13 cellular contexts compared by ENCODE assay signal in genomic region chr6:11194399-11195274, GRCh38. TPM values are rescaled to one million over a fixed set of nuclear protein-coding genes. Genes with fewer than 3 reads are reported as not detected.
DNase-seq lines count a peak whose midpoint lies in the region; ATAC-seq, FAIRE-seq and TF ChIP-seq lines count a peak whose summit lies in the region.
"Had no signal": no experiment of that assay in that cellular context is flagged by ENCODE, and none has a peak within 500 bp of the region (broad histone marks: within the 10 kb centered on the region; RNA-seq: fewer than 3 reads in every experiment).

No MANE protein-coding gene starts in this region.

- peaks cover 9% of the 10 kb centered on the region for H3K79me2 ChIP-seq in hepatocyte

- peak overlapping the region; percentile 15 for H3K4me2 ChIP-seq in hepatocyte

- H4K20me1 ChIP-seq in hepatocyte (ENCODE audit: insufficient read depth, poor library complexity, severe bottlenecking) = no peaks in the 10 kb centered on the region

- ATAC-seq in sciatic nerve = peak; percentile 44
- ATAC-seq: CD8-positive, alpha-beta T cell had no signal

- H3K4me3 ChIP-seq in hepatocyte = no peak overlapping the region

- FAIRE-seq in H54 (lab: Jason Lieb, UNC) = peak; percentile 38

- no peak overlapping the region for H2AFZ ChIP-seq in hepatocyte

- TF ChIP-seq POLR2A in H54 (IDR thresholded peaks at IDR 0.05; ENCODE audit: low read depth, low read length) = no peak

- H3K4me3 Mint-ChIP-seq in brain = peak overlapping the region in 2 of 5 experiments; percentile 26 to 29
- H3K4me3 Mint-ChIP-seq in nephron progenitor cell = no peak overlapping the region
- H3K4me3 Mint-ChIP-seq: CD8-positive, alpha-beta T cell had no signal

- H3K36me3 Mint-ChIP-seq in brain (peaks cover 71% of the 10 kb centered on the region), nephron progenitor cell (ENCODE audit: low read depth) (peaks cover 91% of the 10 kb centered on the region)

- no peaks in the 10 kb centered on the region for H3K9me3 ChIP-seq in hepatocyte (ENCODE audit: low read depth)

- peaks cover 25% of the 10 kb centered on the region for H3K4me1 ChIP-seq in hepatocyte (ENCODE audit: insufficient read depth)

- H3K27me3 Mint-ChIP-seq in brain (no peaks in the 10 kb centered on the region), nephron progenitor cell (ENCODE audit: low read depth, poor library complexity) (no peaks in the 10 kb centered on the region)

- no peaks in the 10 kb centered on the region for H3K36me3 ChIP-seq in hepatocyte (replicated peaks; ENCODE audit: insufficient read depth, low read depth)

- H3K27ac ChIP-seq in hepatocyte = peak overlapping the region; percentile 67

- H3K27ac Mint-ChIP-seq in brain (peak overlapping the region; percentile 19 to 91 (median 85)), nephron progenitor cell (no peak overlapping the region)
- H3K27ac Mint-ChIP-seq: CD8-positive, alpha-beta T cell had no signal

- peaks cover 44% of the 10 kb centered on the region for H3K4me1 Mint-ChIP-seq in brain
- peaks cover 27% of the 10 kb centered on the region for H3K4me1 Mint-ChIP-seq in nephron progenitor cell

- no peaks in the 10 kb centered on the region for H3K9me2 ChIP-seq in hepatocyte (replicated peaks; ENCODE audit: insufficient read depth)

- H3K9me3 Mint-ChIP-seq in brain (peaks cover 0 to 3% (median 0%) of the 10 kb centered on the region in 5 experiments), nephron progenitor cell (peaks cover 20% of the 10 kb centered on the region)
- H3K9me3 Mint-ChIP-seq: CD8-positive, alpha-beta T cell had no signal

- no peak for TF ChIP-seq CTCF in brain (conservative IDR thresholded peaks at IDR 0.05)
- TF ChIP-seq CTCF in hepatocyte (IDR thresholded peaks at IDR 0.05; ENCODE audit: poor library complexity) = no peak
- TF ChIP-seq CTCF in nephron progenitor cell (IDR thresholded peaks at IDR 0.05) = no peak

- 69% methylated on average over 12 of the region's 12 CpGs for WGBS in hepatocyte (ENCODE audit: low lambda C conversion rate, missing lambda C conversion rate)

- intact Hi-C loops in sciatic nerve (cut with DNase I) = no loop called here

- no peaks in the 10 kb centered on the region for H3K27me3 ChIP-seq in hepatocyte

- DNase-seq in H54 (ENCODE audit: insufficient read length, low spot score) (no peak), hepatocyte (ENCODE audit: low spot score) (peak; percentile 54), sciatic nerve (ENCODE audit: low spot score) (no peak), nephron progenitor cell (no peak), mucosa of gallbladder (ENCODE audit: low spot score) (no peak), NCI-H774 (lab: John Stamatoyannopoulos, UW) (no peak), SHP77 treated with DMSO at 0.1 percent for 48 hours (lab: John Stamatoyannopoulos, UW) (no peak)
- DNase-seq: activated CD4-positive, CD25-positive, alpha-beta regulatory T cell treated with anti-CD3 and anti-CD28 coated beads, Interleukin-2, amount 50 U/mL, for 72 hours; CD8-positive, alpha-beta T cell; NCI-H1694 treated with DMSO at 0.1 percent for 48 hours; RPMI8226; stimulated activated CD4-positive, alpha-beta T cell treated with anti-CD3 and anti-CD28 coated beads, Interleukin-12 subunit alpha, Interleukin-12 subunit beta, amount 100 ng/mL, for 4 hours had no signal

RNA-seq across cellular contexts. Expression of gene NEDD9, which starts 37.8 kb away (rescaled TPM):
- polyA plus RNA-seq in brain (ENCODE audit: insufficient read depth, low read depth, low replicate concordance) (6.3 TPM), hepatocyte (59.3 and 67.1 TPM in 2 replicates)
- total RNA-seq in hepatocyte (55.1 and 57.3 TPM in 2 replicates), sciatic nerve (55.4 TPM), mucosa of gallbladder (18.1 TPM)
